6 cellular contexts compared by ENCODE assay signal in the genomic region with DNA sequence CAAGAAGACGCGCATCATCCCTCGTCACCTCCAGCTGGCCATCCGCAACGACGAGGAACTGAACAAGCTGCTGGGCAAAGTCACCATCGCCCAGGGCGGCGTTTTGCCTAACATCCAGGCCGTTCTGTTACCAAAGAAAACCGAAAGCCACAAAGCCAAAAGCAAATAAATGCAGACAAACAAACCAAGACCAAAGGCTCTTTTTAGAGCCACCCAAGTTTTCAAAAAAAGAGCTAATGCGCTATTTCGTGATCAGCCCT. TPM values are rescaled to one million over a fixed set of nuclear protein-coding genes. Genes with fewer than 3 reads are reported as not detected.
DNase-seq lines count a peak whose midpoint lies in the region; ATAC-seq, FAIRE-seq and TF ChIP-seq lines count a peak whose summit lies in the region.
"Not testable (repeated sequence)": the region's sequence is repeated elsewhere in the genome, so short reads cannot be mapped to it uniquely, and the experiment has no call there.

No MANE protein-coding gene starts in this region.

- H3K9me1 ChIP-seq in keratinocyte (ENCODE audit: control insufficient read depth, extremely low read depth, insufficient read depth, low read length), result not testable (repeated sequence)

- H3K9ac ChIP-seq in keratinocyte (ENCODE audit: control insufficient read depth, extremely low read depth, insufficient read depth, low read length) (peak overlapping the region; percentile 92), rectal smooth muscle tissue (ENCODE audit: low read length) (peak overlapping the region; percentile 96)

- H3K9me3 ChIP-seq in A673 (ENCODE audit: low read depth, low read length, poor library complexity, severe bottlenecking); Panc1 (ENCODE audit: control insufficient read depth, insufficient read depth, low read depth, low read length); keratinocyte (ENCODE audit: control insufficient read depth, low read depth, low read length): not testable (repeated sequence)

- POLR2A ChIA-PET in A673 (lab: Charles Lee; ENCODE audit: low non-redundant PET), result interaction anchor here (0.6 to 1.4 kb wide), 4 partner anchors 13 to 123 kb away, joined by 3 to 8 read pairs (median 4); a partner anchor contains a TSS
- POLR2A ChIA-PET in Panc1 (lab: Charles Lee), result interaction anchor here (0.5 to 1.2 kb wide), 4 partner anchors 29 to 300 kb away, joined by 3 to 7 read pairs (median 3); no protein-coding TSS in a partner anchor

- TF ChIP-seq CTCF in A673 (conservative IDR thresholded peaks at IDR 0.05; ENCODE audit: low read depth, low read length); Panc1 (IDR thresholded peaks at IDR 0.05); dorsolateral prefrontal cortex (IDR thresholded peaks at IDR 0.05 in 54 of 56, conservative IDR thresholded peaks at IDR 0.05 in 2 of 56; ENCODE audit: low read depth in 1 of 56, partially characterized antibody in 56 of 56); keratinocyte (optimal IDR thresholded peaks at IDR 0.05 in 1 of 3, IDR thresholded peaks at IDR 0.05 in 1 of 3, conservative IDR thresholded peaks at IDR 0.05 in 1 of 3; ENCODE audit: extremely low read depth in 1 of 3, insufficient read depth in 2 of 3, low read length in 3 of 3): not testable (repeated sequence)

- dilution Hi-C loops in keratinocyte (cut with MboI; ENCODE audit: extremely low pct_ligation_motif_present, low sequenced_read_pairs), result not testable (repeated sequence)

- not testable (repeated sequence) for H2AFZ ChIP-seq in keratinocyte (ENCODE audit: control insufficient read depth, low read length)

- peak overlapping the region; percentile 100 for H3K4me2 ChIP-seq in keratinocyte (ENCODE audit: control insufficient read depth, extremely low read depth, insufficient read depth, low read depth, low read length)

- not testable (repeated sequence) for H3K36me3 ChIP-seq in A673 (ENCODE audit: insufficient read depth, low read length, poor library complexity, severe bottlenecking); Panc1 (ENCODE audit: control insufficient read depth, insufficient read depth, low read length); keratinocyte (ENCODE audit: control insufficient read depth in 2 of 2, extremely low read depth in 1 of 2, insufficient read depth in 2 of 2, low read length in 2 of 2); rectal smooth muscle tissue (ENCODE audit: control insufficient read depth, insufficient read depth, low read length)

- H3K27ac ChIP-seq in A673 (ENCODE audit: low read depth, low read length, poor library complexity, severe bottlenecking), result peak overlapping the region; percentile 98
- H3K27ac ChIP-seq in Panc1 (ENCODE audit: low read length), result peak overlapping the region; percentile 99
- peak overlapping the region; percentile 93 to 100 (median 99) for H3K27ac ChIP-seq in dorsolateral prefrontal cortex
- peak overlapping the region; percentile 98 for H3K27ac ChIP-seq in keratinocyte (ENCODE audit: control insufficient read depth, insufficient read depth, low read length)
- peak overlapping the region; percentile 100 for H3K27ac ChIP-seq in rectal smooth muscle tissue (ENCODE audit: low read depth, low read length)

- in situ Hi-C loops in Panc1 (cut with HindIII; ENCODE audit: low pct_unique_long_range_greater_than_20kb, low sequenced_read_pairs), result not testable (repeated sequence)

- not testable (repeated sequence) for H4K20me1 ChIP-seq in keratinocyte (ENCODE audit: control insufficient read depth, extremely low read depth, insufficient read depth, low read length)

- H3K4me3 ChIP-seq in A673 (ENCODE audit: low read depth, low read length, poor library complexity, severe bottlenecking) (peak overlapping the region; percentile 68), Panc1 (ENCODE audit: low read depth in 2 of 2, low read length in 2 of 2) (peak overlapping the region; percentile 91 to 95), dorsolateral prefrontal cortex (peak overlapping the region; percentile 64 to 99 (median 85)), keratinocyte (ENCODE audit: control insufficient read depth in 2 of 3, extremely low read depth in 1 of 3, insufficient read depth in 2 of 3, low read depth in 1 of 3, low read length in 3 of 3) (peak overlapping the region; percentile 53 to 88 (median 61)), rectal smooth muscle tissue (ENCODE audit: low read length) (peak overlapping the region; percentile 91)

- peak; percentile 0 for ATAC-seq in GM19372 (IDR thresholded peaks at IDR 0.05; ENCODE audit: low read depth, unreplicated experiment)
- not testable (repeated sequence) for ATAC-seq in Panc1

- not testable (repeated sequence) for FAIRE-seq in keratinocyte (lab: Jason Lieb, UNC)

- CTCF ChIA-PET in A673 (lab: Charles Lee) (interaction anchor here (2.1 kb wide), 1 partner anchor 300 kb away, joined by 10 read pairs; no protein-coding TSS in a partner anchor), Panc1 (lab: Charles Lee) (interaction anchor here (0.8 kb wide), 1 partner anchor 300 kb away, joined by 6 read pairs; no protein-coding TSS in a partner anchor)

- not testable (repeated sequence) for H3K79me2 ChIP-seq in keratinocyte (ENCODE audit: control insufficient read depth, insufficient read depth, low read length)

- not testable (repeated sequence) for DNase-seq in A673 (ENCODE audit: low spot score); Panc1 (ENCODE audit: low read depth, low spot score); dorsolateral prefrontal cortex; keratinocyte (ENCODE audit: low read depth, low spot score)

- not testable (repeated sequence) for H3K27me3 ChIP-seq in A673 (replicated peaks; ENCODE audit: insufficient read depth, low read depth, low read length, poor library complexity); Panc1 (ENCODE audit: control insufficient read depth, insufficient read depth, low read length); dorsolateral prefrontal cortex; keratinocyte (ENCODE audit: control insufficient read depth, extremely low read depth, insufficient read depth, low read length); rectal smooth muscle tissue (ENCODE audit: control insufficient read depth, insufficient read depth, low read length)

- H3K4me1 ChIP-seq in A673 (ENCODE audit: insufficient read depth, low read length, poor library complexity, severe bottlenecking); rectal smooth muscle tissue (ENCODE audit: control insufficient read depth, insufficient read depth, low read length): not testable (repeated sequence)
- peaks cover 15% of the 10 kb centered on the region for H3K4me1 ChIP-seq in Panc1 (ENCODE audit: control insufficient read depth, insufficient read depth, low read length)
- peaks cover 20% of the 10 kb centered on the region for H3K4me1 ChIP-seq in keratinocyte (ENCODE audit: control insufficient read depth, extremely low read depth, insufficient read depth, low read length)

- intact Hi-C loops in A673 (cut with micrococcal nuclease; ENCODE audit: unreplicated experiment), result loop anchor here (2.0 kb wide), 1 partner anchor 180 kb away; a partner anchor contains a TSS
- intact Hi-C loops in Panc1 (cut with micrococcal nuclease; ENCODE audit: unreplicated experiment); dorsolateral prefrontal cortex (cut with DNase I): not testable (repeated sequence)

- not testable (repeated sequence) for BruUV-seq in A673 (replicated peaks; lab: Mats Ljungman, UMichigan); Panc1 (replicated peaks; lab: Mats Ljungman, UMichigan)

RNA-seq across cellular contexts. Expression of a gene that starts 12.2 kb away (rescaled TPM):
- total RNA-seq in A673 (2021) (15.7 and 18.8 TPM in 2 replicates), Panc1 (2021; ENCODE audit: unreplicated experiment) (14.6 TPM), dorsolateral prefrontal cortex (10 to 100 TPM; 10.4 to 23.1 (median 15.9) TPM)
- polyA plus RNA-seq in Panc1 (2012; ENCODE audit: insufficient read length), result 21.1 TPM
- 9.5 to 15.4 TPM (median 13.8 TPM) in 3 replicates for polyA plus RNA-seq in keratinocyte
- polyA plus RNA-seq in keratinocyte (2011; ENCODE audit: low read depth), result 8.4 TPM
- 8.7 and 15.9 TPM in 2 replicates for polyA plus RNA-seq in keratinocyte (2011; cell fraction: cytosol; rRNA removed)
- polyA plus RNA-seq in keratinocyte (2011; cell fraction: nucleus; rRNA removed), result 10.7 and 13.0 TPM in 2 replicates
- 9.5 and 17.6 TPM in 2 replicates for polyA plus RNA-seq in keratinocyte (2012; ENCODE audit: low replicate concordance)
- 1.9 to 2.2 TPM in 2 of 3 replicates, not detected in the other for polyA minus RNA-seq in keratinocyte
- polyA minus RNA-seq in keratinocyte (2011; cell fraction: cytosol; rRNA and poly(A)+ RNA removed), result 5.0 TPM
- 2.6 and 3.3 TPM in 2 replicates for polyA minus RNA-seq in keratinocyte (2011; cell fraction: nucleus; rRNA and poly(A)+ RNA removed)

RNA-seq across cellular contexts. Expression of a gene that starts 30.5 kb away (rescaled TPM):
- total RNA-seq in A673 (2021) (33.1 and 35.4 TPM in 2 replicates), Panc1 (2021; ENCODE audit: unreplicated experiment) (2.9 TPM), dorsolateral prefrontal cortex (100 to 1,000 TPM in 113 of 120 experiments, 10 to 100 TPM in 7; 78.3 to 287 (median 196) TPM)
- polyA plus RNA-seq in Panc1 (2012; ENCODE audit: insufficient read length), result 4.4 TPM
- polyA plus RNA-seq in keratinocyte, result 0.10 to 0.71 TPM (median 0.28 TPM) in 3 replicates
- 0.06 TPM for polyA plus RNA-seq in keratinocyte (2011; ENCODE audit: low read depth)
- polyA plus RNA-seq in keratinocyte (2011; cell fraction: cytosol; rRNA removed), result 0.10 and 0.14 TPM in 2 replicates
- polyA plus RNA-seq in keratinocyte (2011; cell fraction: nucleus; rRNA removed), result 0.46 and 0.79 TPM in 2 replicates
- polyA plus RNA-seq in keratinocyte (2012; ENCODE audit: low replicate concordance), result 0.11 and 0.63 TPM in 2 replicates
- 0.51 to 2.5 TPM (median 0.56 TPM) in 3 replicates for polyA minus RNA-seq in keratinocyte
- polyA minus RNA-seq in keratinocyte (2011; cell fraction: cytosol; rRNA and poly(A)+ RNA removed), result not detected
- polyA minus RNA-seq in keratinocyte (2011; cell fraction: nucleus; rRNA and poly(A)+ RNA removed), result 0.32 and 0.62 TPM in 2 replicates

RNA-seq across cellular contexts. Expression of a gene that starts 40.5 kb away (rescaled TPM):
- total RNA-seq in A673 (2021), result 124 and 137 TPM in 2 replicates
- 120 TPM for total RNA-seq in Panc1 (2021; ENCODE audit: unreplicated experiment)
- 98.8 TPM for polyA plus RNA-seq in Panc1 (2012; ENCODE audit: insufficient read length)
- 10 to 100 TPM; 17.5 to 36.2 (median 25.7) TPM for total RNA-seq in dorsolateral prefrontal cortex
- 16.9 to 59.9 TPM (median 35.4 TPM) in 3 replicates for polyA plus RNA-seq in keratinocyte
- 18.5 TPM for polyA plus RNA-seq in keratinocyte (2011; ENCODE audit: low read depth)
- 42.4 and 79.1 TPM in 2 replicates for polyA plus RNA-seq in keratinocyte (2011; cell fraction: cytosol; rRNA removed)
- polyA plus RNA-seq in keratinocyte (2011; cell fraction: nucleus; rRNA removed), result 50.5 and 54.5 TPM in 2 replicates
- polyA plus RNA-seq in keratinocyte (2012; ENCODE audit: low replicate concordance), result 54.5 and 67.2 TPM in 2 replicates
- 25.1 to 76.6 TPM (median 46.5 TPM) in 3 replicates for polyA minus RNA-seq in keratinocyte
- 45.7 TPM for polyA minus RNA-seq in keratinocyte (2011; cell fraction: cytosol; rRNA and poly(A)+ RNA removed)
- 23.6 and 53.8 TPM in 2 replicates for polyA minus RNA-seq in keratinocyte (2011; cell fraction: nucleus; rRNA and poly(A)+ RNA removed)

RNA-seq across cellular contexts. Expression of a gene that starts 49.6 kb away (rescaled TPM):
- total RNA-seq in A673 (2021) (5.6 and 6.5 TPM in 2 replicates), Panc1 (2021; ENCODE audit: unreplicated experiment) (12.0 TPM), dorsolateral prefrontal cortex (10 to 100 TPM in 106 of 120 experiments, 1 to 10 TPM in 14; 5.4 to 32.3 (median 13.3) TPM)
- 9.4 TPM for polyA plus RNA-seq in Panc1 (2012; ENCODE audit: insufficient read length)
- 11.8 to 15.6 TPM (median 12.8 TPM) in 3 replicates for polyA plus RNA-seq in keratinocyte
- 1.4 TPM for polyA plus RNA-seq in keratinocyte (2011; ENCODE audit: low read depth)
- 7.1 and 7.8 TPM in 2 replicates for polyA plus RNA-seq in keratinocyte (2011; cell fraction: cytosol; rRNA removed)
- polyA plus RNA-seq in keratinocyte (2011; cell fraction: nucleus; rRNA removed), result 26.5 and 30.7 TPM in 2 replicates
- polyA plus RNA-seq in keratinocyte (2012; ENCODE audit: low replicate concordance), result 4.6 and 7.2 TPM in 2 replicates
- polyA minus RNA-seq in keratinocyte, result 16.3 to 21.6 TPM (median 21.5 TPM) in 3 replicates
- 4.2 TPM for polyA minus RNA-seq in keratinocyte (2011; cell fraction: cytosol; rRNA and poly(A)+ RNA removed)
- 9.0 and 14.4 TPM in 2 replicates for polyA minus RNA-seq in keratinocyte (2011; cell fraction: nucleus; rRNA and poly(A)+ RNA removed)
